ENCODE assay signal across 8 cellular contexts in the genomic region with DNA sequence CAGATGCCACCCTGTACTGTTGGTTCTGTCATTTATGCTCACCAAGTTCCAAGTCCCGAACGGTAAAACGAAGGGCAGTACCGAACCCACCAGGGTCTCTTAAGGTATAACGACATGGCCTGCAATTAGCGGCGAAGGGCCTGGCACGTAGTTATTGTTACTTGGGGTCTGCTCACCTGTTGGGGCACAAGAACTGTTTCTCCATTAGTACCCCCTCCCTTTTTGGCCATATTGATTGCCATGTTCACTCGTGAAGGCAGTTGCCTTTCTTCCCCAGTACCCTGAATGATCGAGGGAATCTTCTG. TPM values are rescaled to one million over a fixed set of nuclear protein-coding genes. Genes with fewer than 3 reads are reported as not detected.
DNase-seq lines count a peak whose midpoint lies in the region; ATAC-seq and TF ChIP-seq lines count a peak whose summit lies in the region.

No MANE protein-coding gene starts in this region.

- H3K27ac Mint-ChIP-seq in CD8-positive, alpha-beta memory T cell, result no peak overlapping the region
- no peak overlapping the region for H3K27ac Mint-ChIP-seq in endodermal cell
- no peak overlapping the region for H3K27ac Mint-ChIP-seq in osteocyte (ENCODE audit: unreplicated experiment)

- H3K9me3 Mint-ChIP-seq in CD8-positive, alpha-beta memory T cell, result no peaks in the 10 kb centered on the region
- no peaks in the 10 kb centered on the region for H3K9me3 Mint-ChIP-seq in endodermal cell
- H3K9me3 Mint-ChIP-seq in osteocyte (ENCODE audit: unreplicated experiment), result no peaks in the 10 kb centered on the region

- peaks cover 14% of the 10 kb centered on the region for H3K27me3 ChIP-seq in CD8-positive, alpha-beta memory T cell (ENCODE audit: insufficient read depth, low read length, poor library complexity, severe bottlenecking)
- H3K27me3 ChIP-seq in MM.1S (replicated peaks; ENCODE audit: insufficient read depth, low read length), result no peaks in the 10 kb centered on the region
- H3K27me3 ChIP-seq in endodermal cell (ENCODE audit: control insufficient read depth, insufficient read depth, low read length, poor library complexity, severe bottlenecking), result peaks cover 18% of the 10 kb centered on the region

- H3K9ac ChIP-seq in MM.1S (ENCODE audit: low read length), result 0 out of 2 replicates have a peak overlapping the region, but pooled peaks have one; percentile 87
- no peak overlapping the region for H3K9ac ChIP-seq in endodermal cell (ENCODE audit: extremely low read depth, low read length, poor library complexity, severe bottlenecking)

- no peaks in the 10 kb centered on the region for H3K9me3 ChIP-seq in CD8-positive, alpha-beta memory T cell (ENCODE audit: low read length)
- H3K9me3 ChIP-seq in MM.1S (replicated peaks; ENCODE audit: insufficient read depth, low read length), result no peaks in the 10 kb centered on the region
- H3K9me3 ChIP-seq in endodermal cell (ENCODE audit: control insufficient read depth, low read length), result no peaks in the 10 kb centered on the region

- WGBS in endodermal cell (ENCODE audit: insufficient coverage in 1 of 2, insufficient read length in 1 of 2), 2 experiments, result 87 to 88% methylated on average over 8 to 10 of the region's 10 CpGs

- peaks cover 8 to 17% (median 9%) of the 10 kb centered on the region in 3 donors for H3K4me1 Mint-ChIP-seq in CD8-positive, alpha-beta memory T cell
- H3K4me1 Mint-ChIP-seq in endodermal cell (peaks cover 34% of the 10 kb centered on the region), osteocyte (ENCODE audit: unreplicated experiment) (peaks cover 5% of the 10 kb centered on the region)

- no peak for ATAC-seq in GM18517 (IDR thresholded peaks at IDR 0.05; ENCODE audit: unreplicated experiment)
- no peak for ATAC-seq in GM18867 (IDR thresholded peaks at IDR 0.05; ENCODE audit: unreplicated experiment)

- peaks cover 34 to 73% of the 10 kb centered on the region in 2 donors for H3K27me3 Mint-ChIP-seq in CD8-positive, alpha-beta memory T cell
- H3K27me3 Mint-ChIP-seq in endodermal cell (ENCODE audit: insufficient read depth) (peaks cover 19% of the 10 kb centered on the region), osteocyte (ENCODE audit: unreplicated experiment) (peaks cover 20% of the 10 kb centered on the region)

- peak overlapping the region; percentile 36 to 68 (median 54) for H3K4me3 Mint-ChIP-seq in CD8-positive, alpha-beta memory T cell
- peak overlapping the region; percentile 66 for H3K4me3 Mint-ChIP-seq in endodermal cell
- peak overlapping the region; percentile 74 for H3K4me3 Mint-ChIP-seq in osteocyte (ENCODE audit: unreplicated experiment)

- peaks cover 24% of the 10 kb centered on the region for H3F3A ChIP-seq in MM.1S (ENCODE audit: insufficient read depth, low read length)

- TF ChIP-seq CTCF in MM.1S (IDR thresholded peaks at IDR 0.05; ENCODE audit: low read length), result no peak
- TF ChIP-seq CTCF in endodermal cell (conservative IDR thresholded peaks at IDR 0.05), result no peak
- no peak for TF ChIP-seq CTCF in osteocyte (IDR thresholded peaks at IDR 0.05)

- H3K4me2 ChIP-seq in MM.1S (ENCODE audit: low read depth, low read length), result peak overlapping the region; percentile 99

- no peaks in the 10 kb centered on the region for H3K36me3 ChIP-seq in CD8-positive, alpha-beta memory T cell (ENCODE audit: insufficient read depth, low read length)
- H3K36me3 ChIP-seq in MM.1S (replicated peaks; ENCODE audit: insufficient read depth, low read length), result no peaks in the 10 kb centered on the region
- H3K36me3 ChIP-seq in endodermal cell (ENCODE audit: control insufficient read depth, insufficient read depth, low read length), result no peaks in the 10 kb centered on the region

- H3K27ac ChIP-seq in CD8-positive, alpha-beta memory T cell (ENCODE audit: low read depth, low read length), result no peak overlapping the region
- H3K27ac ChIP-seq in MM.1S (ENCODE audit: low read length), result no peak overlapping the region
- no peak overlapping the region for H3K27ac ChIP-seq in endodermal cell (ENCODE audit: low read depth, low read length)

- H3K36me3 Mint-ChIP-seq in CD8-positive, alpha-beta memory T cell, result no peaks in the 10 kb centered on the region
- peaks cover 4% of the 10 kb centered on the region for H3K36me3 Mint-ChIP-seq in endodermal cell (ENCODE audit: low read depth)
- no peaks in the 10 kb centered on the region for H3K36me3 Mint-ChIP-seq in osteocyte (ENCODE audit: unreplicated experiment)

- H3K4me3 ChIP-seq in CD8-positive, alpha-beta memory T cell (ENCODE audit: low read length), result no peak overlapping the region
- H3K4me3 ChIP-seq in MM.1S (ENCODE audit: low read length) (peak overlapping the region; percentile 81), endodermal cell (ENCODE audit: low read length) (peak overlapping the region; percentile 81)

- no peak for DNase-seq in CD8-positive, alpha-beta memory T cell
- no peak for DNase-seq in MM.1S
- DNase-seq in endodermal cell, result no peak
- DNase-seq in osteocyte (ENCODE audit: extremely low spot score, unreplicated experiment), result no peak
- DNase-seq in posterior cingulate gyrus, result no peak
- no peak for DNase-seq in SW 1271 (lab: John Stamatoyannopoulos, UW)

- peak overlapping the region; percentile 86; the same call in 1 of the 2 replicates for H2AFZ ChIP-seq in MM.1S (ENCODE audit: low read length)

- no peaks in the 10 kb centered on the region; the same call in 1 of the 2 replicates for H3K79me2 ChIP-seq in MM.1S (ENCODE audit: low read length)

- no peaks in the 10 kb centered on the region for H3K4me1 ChIP-seq in CD8-positive, alpha-beta memory T cell (ENCODE audit: insufficient read depth, low read length)
- peaks cover 21% of the 10 kb centered on the region for H3K4me1 ChIP-seq in MM.1S (ENCODE audit: low read length)
- H3K4me1 ChIP-seq in endodermal cell (ENCODE audit: control insufficient read depth, insufficient read depth, low read length), result peaks cover 17% of the 10 kb centered on the region

- no peaks in the 10 kb centered on the region for H3K9me2 ChIP-seq in MM.1S (replicated peaks; ENCODE audit: insufficient read depth, low read length)

- intact Hi-C loops in posterior cingulate gyrus (cut with DNase I), result no loop called here

- H4K20me1 ChIP-seq in MM.1S (ENCODE audit: insufficient read depth, low read length), result no peaks in the 10 kb centered on the region

- CTCF ChIA-PET in CD8-positive, alpha-beta memory T cell (lab: Charles Lee), result no interaction called here

- POLR2A ChIA-PET in CD8-positive, alpha-beta memory T cell (lab: Charles Lee), result no interaction called here

RNA-seq across cellular contexts. Expression of a gene that starts 0.4 kb away (rescaled TPM):
- 1 to 10 TPM; 1.2 to 2.1 TPM for total RNA-seq in CD8-positive, alpha-beta memory T cell
- 0.98 TPM for polyA plus RNA-seq in CD8-positive, alpha-beta memory T cell
- 1 to 10 TPM; 6.2 to 8.4 TPM for total RNA-seq in endodermal cell
- polyA plus RNA-seq in endodermal cell (2013, experiment 1 of 2), result 3.3 TPM
- 3.5 TPM for polyA plus RNA-seq in endodermal cell (2013, experiment 2 of 2)
- 0.24 and 0.54 TPM in 2 replicates for total RNA-seq in osteocyte

RNA-seq across cellular contexts. Expression of a gene that starts 0.6 kb away (rescaled TPM):
- under 1 TPM; 0.42 to 0.71 TPM for total RNA-seq in CD8-positive, alpha-beta memory T cell
- not detected for polyA plus RNA-seq in CD8-positive, alpha-beta memory T cell
- total RNA-seq in endodermal cell (10 to 100 TPM; 12.7 to 21.4 TPM), osteocyte (0.81 and 0.86 TPM in 2 replicates)
- 2.0 TPM for polyA plus RNA-seq in endodermal cell (2013, experiment 1 of 2)
- polyA plus RNA-seq in endodermal cell (2013, experiment 2 of 2), result 3.1 TPM

RNA-seq across cellular contexts. Expression of a gene that starts 35.1 kb away (rescaled TPM):
- 10 to 100 TPM; 34.7 to 36.5 TPM for total RNA-seq in CD8-positive, alpha-beta memory T cell
- 21.4 TPM for polyA plus RNA-seq in CD8-positive, alpha-beta memory T cell
- 10 to 100 TPM; 32.9 to 41.6 TPM for total RNA-seq in endodermal cell
- polyA plus RNA-seq in endodermal cell (2013, experiment 1 of 2), result 30.4 TPM
- polyA plus RNA-seq in endodermal cell (2013, experiment 2 of 2), result 26.7 TPM
- 40.0 and 51.9 TPM in 2 replicates for total RNA-seq in osteocyte

RNA-seq across cellular contexts. Expression of a gene that starts 44.9 kb away (rescaled TPM):
- total RNA-seq in CD8-positive, alpha-beta memory T cell, result 10 to 100 TPM; 50.5 to 58.0 TPM
- 157 TPM for polyA plus RNA-seq in CD8-positive, alpha-beta memory T cell
- 10 to 100 TPM; 47.0 to 47.1 TPM for total RNA-seq in endodermal cell
- polyA plus RNA-seq in endodermal cell (2013, experiment 1 of 2), result 88.0 TPM
- 85.5 TPM for polyA plus RNA-seq in endodermal cell (2013, experiment 2 of 2)
- total RNA-seq in osteocyte, result 31.6 and 32.8 TPM in 2 replicates
